19 cellular contexts compared by ENCODE assay signal in genomic region chr17:83097831-83098230, GRCh38. TPM values are rescaled to one million over a fixed set of nuclear protein-coding genes. Genes with fewer than 3 reads are reported as not detected.
"Had no signal": no experiment of that assay in that cellular context is flagged by ENCODE, and none has a peak within 500 bp of the region (broad histone marks: within the 10 kb centered on the region; RNA-seq: fewer than 3 reads in every experiment).

No MANE protein-coding gene starts in this region.

- H3K4me3 Mint-ChIP-seq: activated CD8-positive, alpha-beta T cell treated with anti-CD3 and anti-CD28 coated beads, Interleukin-2, amount 10 ng/mL, durations not matched to agents 7 days and 5 days; activated T-cell treated with anti-CD3 and anti-CD28 coated beads, Interleukin-2, amount 50 U/mL, for 24 hours; T-cell had no signal

- H3K4me3 ChIP-seq: adrenal gland, hepatocyte, lung, sigmoid colon, upper lobe of left lung had no signal

- H3K27ac Mint-ChIP-seq: activated CD8-positive, alpha-beta T cell treated with anti-CD3 and anti-CD28 coated beads, Interleukin-2, amount 10 ng/mL, durations not matched to agents 7 days and 5 days; activated T-cell treated with anti-CD3 and anti-CD28 coated beads, Interleukin-2, amount 50 U/mL, for 24 hours; naive thymus-derived CD4-positive, alpha-beta T cell; T-cell had no signal

- H3K9me3 ChIP-seq: adrenal gland, sigmoid colon, upper lobe of left lung had no signal

- H2AFZ ChIP-seq: hepatocyte had no signal

- H3K4me1 ChIP-seq: foreskin keratinocyte had no signal

- H3K9me3 Mint-ChIP-seq: activated T-cell treated with anti-CD3 and anti-CD28 coated beads, Interleukin-2, amount 50 U/mL, for 24 hours; dendritic cell treated with granulocyte-macrophage colony-stimulating factor and Interleukin-4, amounts not matched to agents 40 ng/mL and 50 ng/mL, for 4 days; naive thymus-derived CD4-positive, alpha-beta T cell; T-cell had no signal

- ATAC-seq: activated CD8-positive, alpha-beta T cell treated with anti-CD3 and anti-CD28 coated beads, Interleukin-2, amount 10 ng/mL, durations not matched to agents 7 days and 5 days; foreskin keratinocyte; naive thymus-derived CD4-positive, alpha-beta T cell; SK-N-SH treated with all-trans-retinoic acid at 6 μM for 48 hours; T-cell had no signal

- H3K27me3 ChIP-seq: adrenal gland, hepatocyte had no signal

- H3K36me3 Mint-ChIP-seq: naive thymus-derived CD4-positive, alpha-beta T cell had no signal

- H3K27ac ChIP-seq: adrenal gland, foreskin keratinocyte, sigmoid colon, upper lobe of left lung had no signal

- DNase-seq: activated CD4-positive, alpha-beta T cell treated with anti-CD3 and anti-CD28 coated beads for 48 hours; activated CD4-positive, CD25-positive, alpha-beta regulatory T cell; activated CD8-positive, alpha-beta T cell treated with anti-CD3 and anti-CD28 coated beads, Interleukin-2, amount 10 ng/mL, durations not matched to agents 7 days and 5 days; activated effector memory CD4-positive, alpha-beta T cell treated with Interleukin-2 at 50 U/mL for 16 hours; activated naive CD4-positive, alpha-beta T cell treated with anti-CD3 and anti-CD28 coated beads, Interleukin-2, amount 50 U/mL, for 16 hours; activated T-cell treated with anti-CD3 and anti-CD28 coated beads, Interleukin-2, amount 50 U/mL, for 24 hours; adrenal gland; foreskin keratinocyte; naive thymus-derived CD4-positive, alpha-beta T cell; posterior cingulate gyrus; sigmoid colon; substantia nigra; T-cell; T-helper 9 cell had no signal

RNA-seq across cellular contexts. Expression of gene METRNL, which starts 18.4 kb away (rescaled TPM):
- polyA plus RNA-seq: naive thymus-derived CD4-positive, alpha-beta T cell had no signal
